8 cellular contexts compared by ENCODE assay signal in the genomic region with DNA sequence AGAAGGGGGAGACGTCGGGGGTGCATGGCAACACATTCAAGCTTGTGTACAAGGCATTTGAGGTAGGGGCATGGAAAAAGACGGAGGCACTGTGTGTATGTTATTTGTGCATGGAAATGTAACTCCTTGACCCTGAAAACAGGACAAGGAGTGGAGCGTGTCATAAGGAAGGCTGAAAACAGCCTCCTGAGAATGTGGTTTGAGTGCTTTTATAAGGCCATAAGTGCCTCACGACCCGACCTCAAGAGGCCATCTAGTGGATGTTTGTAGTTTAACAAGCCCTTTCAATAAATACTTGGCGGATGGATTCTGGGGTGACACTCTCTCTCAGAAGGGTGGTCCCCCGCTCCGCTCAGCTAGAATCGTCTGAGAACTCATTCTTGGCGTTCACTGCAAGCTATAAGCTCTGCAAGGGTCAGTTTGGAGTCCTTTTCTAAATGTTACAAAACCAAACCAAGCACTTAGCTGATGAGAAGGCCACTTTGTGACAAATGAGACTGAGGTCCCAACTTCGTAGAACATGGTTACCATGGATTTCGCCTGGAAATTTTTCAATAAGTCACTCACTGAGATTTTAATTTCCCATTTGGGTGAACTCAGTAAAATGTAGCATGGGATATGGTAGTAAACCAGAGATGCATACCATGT. TPM values are rescaled to one million over a fixed set of nuclear protein-coding genes. Genes with fewer than 3 reads are reported as not detected.
A peak's percentile ranks its signal among the peaks of the same experiment; 100 is the strongest.
DNase-seq lines count a peak whose midpoint lies in the region; ATAC-seq, FAIRE-seq and TF ChIP-seq lines count a peak whose summit lies in the region.

No MANE protein-coding gene starts in this region.

- no peaks in the 10 kb centered on the region for H4K20me1 ChIP-seq in MM.1S (ENCODE audit: insufficient read depth, low read length)

- no peaks in the 10 kb centered on the region for H3K4me1 ChIP-seq in MM.1S (ENCODE audit: low read length)
- no peaks in the 10 kb centered on the region for H3K4me1 ChIP-seq in naive thymus-derived CD4-positive, alpha-beta T cell (ENCODE audit: control insufficient read depth in 2 of 2, insufficient read depth in 2 of 2, low read length in 2 of 2)

- no peak overlapping the region for H3K4me3 Mint-ChIP-seq in naive thymus-derived CD4-positive, alpha-beta T cell

- H3K79me2 ChIP-seq in MM.1S (ENCODE audit: low read length) = no peaks in the 10 kb centered on the region

- H3K9ac ChIP-seq in MM.1S (ENCODE audit: low read length) = no peak overlapping the region

- peaks cover 0 to 3% (median 0%) of the 10 kb centered on the region in 11 donors for H3K9me3 Mint-ChIP-seq in naive thymus-derived CD4-positive, alpha-beta T cell

- POLR2A ChIA-PET in naive thymus-derived CD4-positive, alpha-beta T cell (lab: Charles Lee) = interaction anchor here (1.3 kb wide), 1 partner anchor 196 kb away, joined by 3 read pairs; a partner anchor contains a TSS

- no peak overlapping the region for H3K4me2 ChIP-seq in MM.1S (ENCODE audit: low read depth, low read length)

- peak; percentile 64 for TF ChIP-seq CTCF in GM12873 (IDR thresholded peaks at IDR 0.05; ENCODE audit: insufficient read depth, low read depth, low read length, missing control alignments)
- TF ChIP-seq CTCF in MM.1S (IDR thresholded peaks at IDR 0.05; ENCODE audit: low read length) = peak; percentile 50
- TF ChIP-seq CTCF in bronchial epithelial cell (IDR thresholded peaks at IDR 0.05; ENCODE audit: insufficient read depth, low read length, severe bottlenecking) = peak; percentile 53
- no peak for TF ChIP-seq CTCF in coronary artery (IDR thresholded peaks at IDR 0.05)

- H3K27ac ChIP-seq in MM.1S (ENCODE audit: low read length) = no peak overlapping the region
- no peak overlapping the region for H3K27ac ChIP-seq in naive thymus-derived CD4-positive, alpha-beta T cell (ENCODE audit: low read depth, low read length)
- H3K27ac ChIP-seq in coronary artery = no peak overlapping the region

- no peak overlapping the region; the same call in 1 of the 2 replicates for H3K4me3 ChIP-seq in MM.1S (ENCODE audit: low read length)
- H3K4me3 ChIP-seq in bronchial epithelial cell (ENCODE audit: low read depth, low read length) = no peak overlapping the region
- H3K4me3 ChIP-seq in naive thymus-derived CD4-positive, alpha-beta T cell (ENCODE audit: low read length) = no peak overlapping the region
- H3K4me3 ChIP-seq in coronary artery = no peak overlapping the region

- H3K27me3 ChIP-seq in MM.1S (replicated peaks; ENCODE audit: insufficient read depth, low read length) (no peaks in the 10 kb centered on the region), bronchial epithelial cell (ENCODE audit: control insufficient read depth, insufficient read depth, low read length) (no peaks in the 10 kb centered on the region)
- no peaks in the 10 kb centered on the region for H3K27me3 ChIP-seq in naive thymus-derived CD4-positive, alpha-beta T cell (ENCODE audit: control insufficient read depth in 2 of 2, insufficient read depth in 2 of 2, low read length in 2 of 2)

- DNase-seq in AG20443 (ENCODE audit: low spot score) (peak; percentile 38), MM.1S (peak; percentile 19), bronchial epithelial cell (ENCODE audit: low read depth) (peak; percentile 28), HuH-7 (ENCODE audit: low spot score) (no peak), coronary artery (ENCODE audit: low spot score) (no peak), frontal cortex (ENCODE audit: low spot score in 2 of 2) (no peak)
- peak in 5 of 9 donors; percentile 13 to 30 (median 25) for DNase-seq in naive thymus-derived CD4-positive, alpha-beta T cell

- H3K27ac Mint-ChIP-seq in naive thymus-derived CD4-positive, alpha-beta T cell = no peak overlapping the region

- H3K9me3 ChIP-seq in MM.1S (replicated peaks; ENCODE audit: insufficient read depth, low read length) = no peaks in the 10 kb centered on the region
- no peaks in the 10 kb centered on the region for H3K9me3 ChIP-seq in naive thymus-derived CD4-positive, alpha-beta T cell (ENCODE audit: control insufficient read depth in 2 of 3, low read length in 3 of 3)

- H3K4me1 Mint-ChIP-seq in naive thymus-derived CD4-positive, alpha-beta T cell = peaks cover 0 to 8% (median 0%) of the 10 kb centered on the region in 7 donors

- peak; percentile 18 for FAIRE-seq in bronchial epithelial cell (lab: Jason Lieb, UNC)
- FAIRE-seq in frontal cortex (lab: Jason Lieb, UNC) = no peak

- no peaks in the 10 kb centered on the region for H3F3A ChIP-seq in MM.1S (ENCODE audit: insufficient read depth, low read length)

- H2AFZ ChIP-seq in MM.1S (ENCODE audit: low read length) = no peak overlapping the region

- intact Hi-C loops in naive thymus-derived CD4-positive, alpha-beta T cell (cut with micrococcal nuclease) = loop anchor here (1.0 to 10.0 kb wide), 4 partner anchors 89 to 457 kb away; a partner anchor contains a TSS

- CTCF ChIA-PET in naive thymus-derived CD4-positive, alpha-beta T cell (lab: Charles Lee) = interaction anchor here (0.5 to 1.5 kb wide), 5 partner anchors 11 to 130 kb away, joined by 3 to 7 read pairs (median 3); no protein-coding TSS in a partner anchor

- H3K36me3 Mint-ChIP-seq in naive thymus-derived CD4-positive, alpha-beta T cell = no peaks in the 10 kb centered on the region

- H3K36me3 ChIP-seq in MM.1S (replicated peaks; ENCODE audit: insufficient read depth, low read length) (no peaks in the 10 kb centered on the region), bronchial epithelial cell (ENCODE audit: control insufficient read depth, insufficient read depth, low read length) (no peaks in the 10 kb centered on the region)
- H3K36me3 ChIP-seq in naive thymus-derived CD4-positive, alpha-beta T cell (ENCODE audit: control insufficient read depth in 2 of 3, insufficient read depth in 3 of 3, low read length in 3 of 3) = no peaks in the 10 kb centered on the region

- peak; percentile 41 for ATAC-seq in naive thymus-derived CD4-positive, alpha-beta T cell

- H3K9me2 ChIP-seq in MM.1S (replicated peaks; ENCODE audit: insufficient read depth, low read length) = no peaks in the 10 kb centered on the region

- H3K27me3 Mint-ChIP-seq in naive thymus-derived CD4-positive, alpha-beta T cell = peaks cover 0 to 29% (median 6%) of the 10 kb centered on the region in 5 donors

RNA-seq across cellular contexts. Expression of a gene that starts 38.8 kb away (rescaled TPM):
- total RNA-seq in bronchial epithelial cell = 12.1 and 45.8 TPM in 2 replicates
- not detected for total RNA-seq in naive thymus-derived CD4-positive, alpha-beta T cell
- polyA plus RNA-seq in naive thymus-derived CD4-positive, alpha-beta T cell = not detected
- total RNA-seq in frontal cortex = not detected

RNA-seq across cellular contexts. Expression of a gene that starts 39.3 kb away (rescaled TPM):
- total RNA-seq in bronchial epithelial cell (0.26 TPM in 1 of 2 replicates, not detected in the other), frontal cortex (not detected)
- not detected for total RNA-seq in naive thymus-derived CD4-positive, alpha-beta T cell
- polyA plus RNA-seq in naive thymus-derived CD4-positive, alpha-beta T cell = not detected

Comparison
In these comparisons a context has a peak if more than half of its experiments do, and no peak if none do; other contexts are left out.
1. DNase-seq: peak in AG20443 (single experiment), MM.1S (single experiment), bronchial epithelial cell (single experiment) and naive thymus-derived CD4-positive, alpha-beta T cell (5 of 9); none in HuH-7 (single experiment), coronary artery (single experiment) and frontal cortex (0 of 2).
2. RNA of a gene that starts 38.8 kb away (total RNA-seq): 12.1 to 45.8 TPM in bronchial epithelial cell; not detected in naive thymus-derived CD4-positive, alpha-beta T cell and not detected in frontal cortex (single experiment); every median in the first group is over 10 times any median in the second.